ENCODE assay signal across 2 cellular contexts in the genomic region with DNA sequence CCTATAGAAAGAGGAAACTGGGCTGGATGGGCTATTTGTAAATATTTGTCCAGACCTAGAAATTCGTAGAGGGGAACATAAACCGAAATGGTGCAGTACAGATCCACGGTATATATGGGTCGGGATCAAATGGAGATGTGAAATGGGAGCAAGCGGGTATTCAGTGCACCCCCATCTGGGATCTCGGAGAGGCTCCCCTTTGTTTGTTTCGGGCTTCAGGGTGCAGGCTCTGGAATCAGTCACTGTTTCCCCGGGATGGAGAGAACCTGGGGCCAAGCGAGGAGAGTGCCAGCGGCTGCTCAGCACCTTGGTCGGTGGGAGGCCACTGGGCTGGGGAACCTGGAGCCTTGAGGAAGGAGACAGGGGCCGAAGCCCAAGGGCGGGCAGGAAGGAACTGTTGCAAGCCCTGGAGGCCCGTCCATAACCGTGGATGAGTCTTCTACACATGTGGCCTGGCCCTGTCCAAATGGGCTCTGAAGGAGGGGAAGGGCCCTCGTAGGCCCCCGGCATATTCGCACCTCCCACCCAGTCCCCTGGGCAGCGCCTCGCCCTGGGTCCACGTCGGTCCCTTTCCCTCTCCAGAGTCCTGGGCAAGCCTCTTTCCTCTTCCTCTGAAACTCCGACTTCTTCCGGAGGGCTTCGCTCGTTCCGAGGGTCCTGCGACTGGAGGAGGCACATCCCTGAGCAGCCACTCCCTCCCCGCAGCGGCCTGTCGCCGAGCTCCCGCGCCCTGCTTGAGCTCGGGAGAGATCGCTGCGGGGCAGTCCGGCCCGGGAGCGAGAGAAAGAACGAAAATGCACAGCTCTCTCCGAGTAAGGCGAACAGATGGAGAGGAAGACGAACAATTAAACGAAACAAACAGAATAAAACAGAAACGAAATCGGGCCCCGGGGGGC.
TF ChIP-seq lines count a peak whose summit lies in the region.

No MANE protein-coding gene starts in this region.

TF ChIP-seq in SK-N-SH, 30 proteins besides CTCF, POLR2A, EP300 and RAD21 (continued from another document):
- TF ChIP-seq ZBTB33 (IDR thresholded peaks at IDR 0.05; ENCODE audit: borderline replicate concordance, low read depth) (no peak), EZH2phosphoT487 (IDR thresholded peaks at IDR 0.05; ENCODE audit: borderline replicate concordance, low read depth) (no peak), ELF1 (IDR thresholded peaks at IDR 0.05) (no peak), GABPA (IDR thresholded peaks at IDR 0.05; ENCODE audit: low read depth) (no peak), TAF1 (IDR thresholded peaks at IDR 0.05; ENCODE audit: borderline replicate concordance, low read depth, low read length) (no peak), FOXM1 (IDR thresholded peaks at IDR 0.05; ENCODE audit: low read depth) (no peak), MXI1 (IDR thresholded peaks at IDR 0.05; ENCODE audit: low read depth, low read length) (no peak)
- TF ChIP-seq, protein P1, sequence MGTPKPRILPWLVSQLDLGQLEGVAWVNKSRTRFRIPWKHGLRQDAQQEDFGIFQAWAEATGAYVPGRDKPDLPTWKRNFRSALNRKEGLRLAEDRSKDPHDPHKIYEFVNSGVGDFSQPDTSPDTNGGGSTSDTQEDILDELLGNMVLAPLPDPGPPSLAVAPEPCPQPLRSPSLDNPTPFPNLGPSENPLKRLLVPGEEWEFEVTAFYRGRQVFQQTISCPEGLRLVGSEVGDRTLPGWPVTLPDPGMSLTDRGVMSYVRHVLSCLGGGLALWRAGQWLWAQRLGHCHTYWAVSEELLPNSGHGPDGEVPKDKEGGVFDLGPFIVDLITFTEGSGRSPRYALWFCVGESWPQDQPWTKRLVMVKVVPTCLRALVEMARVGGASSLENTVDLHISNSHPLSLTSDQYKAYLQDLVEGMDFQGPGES (IDR thresholded peaks at IDR 0.05; ENCODE audit: low read depth, low read length) = no peak
- TF ChIP-seq, protein P2, sequence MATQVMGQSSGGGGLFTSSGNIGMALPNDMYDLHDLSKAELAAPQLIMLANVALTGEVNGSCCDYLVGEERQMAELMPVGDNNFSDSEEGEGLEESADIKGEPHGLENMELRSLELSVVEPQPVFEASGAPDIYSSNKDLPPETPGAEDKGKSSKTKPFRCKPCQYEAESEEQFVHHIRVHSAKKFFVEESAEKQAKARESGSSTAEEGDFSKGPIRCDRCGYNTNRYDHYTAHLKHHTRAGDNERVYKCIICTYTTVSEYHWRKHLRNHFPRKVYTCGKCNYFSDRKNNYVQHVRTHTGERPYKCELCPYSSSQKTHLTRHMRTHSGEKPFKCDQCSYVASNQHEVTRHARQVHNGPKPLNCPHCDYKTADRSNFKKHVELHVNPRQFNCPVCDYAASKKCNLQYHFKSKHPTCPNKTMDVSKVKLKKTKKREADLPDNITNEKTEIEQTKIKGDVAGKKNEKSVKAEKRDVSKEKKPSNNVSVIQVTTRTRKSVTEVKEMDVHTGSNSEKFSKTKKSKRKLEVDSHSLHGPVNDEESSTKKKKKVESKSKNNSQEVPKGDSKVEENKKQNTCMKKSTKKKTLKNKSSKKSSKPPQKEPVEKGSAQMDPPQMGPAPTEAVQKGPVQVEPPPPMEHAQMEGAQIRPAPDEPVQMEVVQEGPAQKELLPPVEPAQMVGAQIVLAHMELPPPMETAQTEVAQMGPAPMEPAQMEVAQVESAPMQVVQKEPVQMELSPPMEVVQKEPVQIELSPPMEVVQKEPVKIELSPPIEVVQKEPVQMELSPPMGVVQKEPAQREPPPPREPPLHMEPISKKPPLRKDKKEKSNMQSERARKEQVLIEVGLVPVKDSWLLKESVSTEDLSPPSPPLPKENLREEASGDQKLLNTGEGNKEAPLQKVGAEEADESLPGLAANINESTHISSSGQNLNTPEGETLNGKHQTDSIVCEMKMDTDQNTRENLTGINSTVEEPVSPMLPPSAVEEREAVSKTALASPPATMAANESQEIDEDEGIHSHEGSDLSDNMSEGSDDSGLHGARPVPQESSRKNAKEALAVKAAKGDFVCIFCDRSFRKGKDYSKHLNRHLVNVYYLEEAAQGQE (IDR thresholded peaks at IDR 0.05; ENCODE audit: low read depth, low read length) = no peak

TF ChIP-seq in SK-N-SH treated with all-trans-retinoic acid at 6 μM for 48 hours, 23 proteins besides CTCF, POLR2A, EP300 and RAD21 (continued from another document):
- no peak for TF ChIP-seq TSHZ2 (CRISPR knock-in tag; IDR thresholded peaks at IDR 0.05)
- no peak for TF ChIP-seq TCF4 (CRISPR knock-in tag; IDR thresholded peaks at IDR 0.05; ENCODE audit: borderline replicate concordance)
- TF ChIP-seq ZFP3 (CRISPR knock-in tag; IDR thresholded peaks at IDR 0.05) = no peak
- TF ChIP-seq, protein P3, sequence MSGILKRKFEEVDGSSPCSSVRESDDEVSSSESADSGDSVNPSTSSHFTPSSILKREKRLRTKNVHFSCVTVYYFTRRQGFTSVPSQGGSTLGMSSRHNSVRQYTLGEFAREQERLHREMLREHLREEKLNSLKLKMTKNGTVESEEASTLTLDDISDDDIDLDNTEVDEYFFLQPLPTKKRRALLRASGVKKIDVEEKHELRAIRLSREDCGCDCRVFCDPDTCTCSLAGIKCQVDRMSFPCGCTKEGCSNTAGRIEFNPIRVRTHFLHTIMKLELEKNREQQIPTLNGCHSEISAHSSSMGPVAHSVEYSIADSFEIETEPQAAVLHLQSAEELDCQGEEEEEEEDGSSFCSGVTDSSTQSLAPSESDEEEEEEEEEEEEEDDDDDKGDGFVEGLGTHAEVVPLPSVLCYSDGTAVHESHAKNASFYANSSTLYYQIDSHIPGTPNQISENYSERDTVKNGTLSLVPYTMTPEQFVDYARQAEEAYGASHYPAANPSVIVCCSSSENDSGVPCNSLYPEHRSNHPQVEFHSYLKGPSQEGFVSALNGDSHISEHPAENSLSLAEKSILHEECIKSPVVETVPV (CRISPR knock-in tag; IDR thresholded peaks at IDR 0.05) = no peak
- no peak for TF ChIP-seq GLIS3 (CRISPR knock-in tag; IDR thresholded peaks at IDR 0.05)
- no peak for TF ChIP-seq ZFP30 (CRISPR knock-in tag; IDR thresholded peaks at IDR 0.05)
- no peak for TF ChIP-seq BACH2 (CRISPR knock-in tag; IDR thresholded peaks at IDR 0.05; ENCODE audit: borderline replicate concordance)
- TF ChIP-seq ESRRG (CRISPR knock-in tag; IDR thresholded peaks at IDR 0.05) = no peak
- TF ChIP-seq OSR1 (CRISPR knock-in tag; IDR thresholded peaks at IDR 0.05) = no peak
- TF ChIP-seq SNAI2 (CRISPR knock-in tag; IDR thresholded peaks at IDR 0.05) = no peak
- no peak for TF ChIP-seq PPARA (CRISPR knock-in tag; IDR thresholded peaks at IDR 0.05; ENCODE audit: borderline replicate concordance)
TF ChIP-seq in SK-N-SH treated with all-trans-retinoic acid at 6 μM for 48 hours: peak in this region for 0.
